ENCODE assay signal across 1 cellular context in genomic region chr3:195203631-195204030, GRCh38.
TF ChIP-seq lines count a peak whose summit lies in the region.

No MANE protein-coding gene starts in this region.

TF ChIP-seq in K562, 482 proteins besides CTCF, POLR2A, EP300 and RAD21 (continued from another document and continues in another):
- TF ChIP-seq, protein P1, sequence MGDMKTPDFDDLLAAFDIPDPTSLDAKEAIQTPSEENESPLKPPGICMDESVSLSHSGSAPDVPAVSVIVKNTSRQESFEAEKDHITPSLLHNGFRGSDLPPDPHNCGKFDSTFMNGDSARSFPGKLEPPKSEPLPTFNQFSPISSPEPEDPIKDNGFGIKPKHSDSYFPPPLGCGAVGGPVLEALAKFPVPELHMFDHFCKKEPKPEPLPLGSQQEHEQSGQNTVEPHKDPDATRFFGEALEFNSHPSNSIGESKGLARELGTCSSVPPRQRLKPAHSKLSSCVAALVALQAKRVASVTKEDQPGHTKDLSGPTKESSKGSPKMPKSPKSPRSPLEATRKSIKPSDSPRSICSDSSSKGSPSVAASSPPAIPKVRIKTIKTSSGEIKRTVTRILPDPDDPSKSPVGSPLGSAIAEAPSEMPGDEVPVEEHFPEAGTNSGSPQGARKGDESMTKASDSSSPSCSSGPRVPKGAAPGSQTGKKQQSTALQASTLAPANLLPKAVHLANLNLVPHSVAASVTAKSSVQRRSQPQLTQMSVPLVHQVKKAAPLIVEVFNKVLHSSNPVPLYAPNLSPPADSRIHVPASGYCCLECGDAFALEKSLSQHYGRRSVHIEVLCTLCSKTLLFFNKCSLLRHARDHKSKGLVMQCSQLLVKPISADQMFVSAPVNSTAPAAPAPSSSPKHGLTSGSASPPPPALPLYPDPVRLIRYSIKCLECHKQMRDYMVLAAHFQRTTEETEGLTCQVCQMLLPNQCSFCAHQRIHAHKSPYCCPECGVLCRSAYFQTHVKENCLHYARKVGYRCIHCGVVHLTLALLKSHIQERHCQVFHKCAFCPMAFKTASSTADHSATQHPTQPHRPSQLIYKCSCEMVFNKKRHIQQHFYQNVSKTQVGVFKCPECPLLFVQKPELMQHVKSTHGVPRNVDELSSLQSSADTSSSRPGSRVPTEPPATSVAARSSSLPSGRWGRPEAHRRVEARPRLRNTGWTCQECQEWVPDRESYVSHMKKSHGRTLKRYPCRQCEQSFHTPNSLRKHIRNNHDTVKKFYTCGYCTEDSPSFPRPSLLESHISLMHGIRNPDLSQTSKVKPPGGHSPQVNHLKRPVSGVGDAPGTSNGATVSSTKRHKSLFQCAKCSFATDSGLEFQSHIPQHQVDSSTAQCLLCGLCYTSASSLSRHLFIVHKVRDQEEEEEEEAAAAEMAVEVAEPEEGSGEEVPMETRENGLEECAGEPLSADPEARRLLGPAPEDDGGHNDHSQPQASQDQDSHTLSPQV (IDR thresholded peaks at IDR 0.05): peak; percentile 71
- TF ChIP-seq CREBBP (IDR thresholded peaks at IDR 0.05; ENCODE audit: low read depth, low read length): no peak
- TF ChIP-seq ZNF133 (CRISPR knock-in tag; IDR thresholded peaks at IDR 0.05): no peak
- peak; percentile 77 for TF ChIP-seq ETV1 (tag; conservative IDR thresholded peaks at IDR 0.05; ENCODE audit: low read depth)
- TF ChIP-seq, protein P2, sequence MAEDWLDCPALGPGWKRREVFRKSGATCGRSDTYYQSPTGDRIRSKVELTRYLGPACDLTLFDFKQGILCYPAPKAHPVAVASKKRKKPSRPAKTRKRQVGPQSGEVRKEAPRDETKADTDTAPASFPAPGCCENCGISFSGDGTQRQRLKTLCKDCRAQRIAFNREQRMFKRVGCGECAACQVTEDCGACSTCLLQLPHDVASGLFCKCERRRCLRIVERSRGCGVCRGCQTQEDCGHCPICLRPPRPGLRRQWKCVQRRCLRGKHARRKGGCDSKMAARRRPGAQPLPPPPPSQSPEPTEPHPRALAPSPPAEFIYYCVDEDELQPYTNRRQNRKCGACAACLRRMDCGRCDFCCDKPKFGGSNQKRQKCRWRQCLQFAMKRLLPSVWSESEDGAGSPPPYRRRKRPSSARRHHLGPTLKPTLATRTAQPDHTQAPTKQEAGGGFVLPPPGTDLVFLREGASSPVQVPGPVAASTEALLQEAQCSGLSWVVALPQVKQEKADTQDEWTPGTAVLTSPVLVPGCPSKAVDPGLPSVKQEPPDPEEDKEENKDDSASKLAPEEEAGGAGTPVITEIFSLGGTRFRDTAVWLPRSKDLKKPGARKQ (CRISPR knock-in tag; IDR thresholded peaks at IDR 0.05): no peak
- TF ChIP-seq MTF1 (CRISPR knock-in tag; IDR thresholded peaks at IDR 0.05; ENCODE audit: borderline replicate concordance): no peak
- no peak for TF ChIP-seq SNAPC5 (CRISPR knock-in tag; IDR thresholded peaks at IDR 0.05)
- TF ChIP-seq E2F3 (CRISPR knock-in tag; IDR thresholded peaks at IDR 0.05): no peak
- TF ChIP-seq ZNF717 (CRISPR knock-in tag; IDR thresholded peaks at IDR 0.05): no peak
- TF ChIP-seq, protein P3, sequence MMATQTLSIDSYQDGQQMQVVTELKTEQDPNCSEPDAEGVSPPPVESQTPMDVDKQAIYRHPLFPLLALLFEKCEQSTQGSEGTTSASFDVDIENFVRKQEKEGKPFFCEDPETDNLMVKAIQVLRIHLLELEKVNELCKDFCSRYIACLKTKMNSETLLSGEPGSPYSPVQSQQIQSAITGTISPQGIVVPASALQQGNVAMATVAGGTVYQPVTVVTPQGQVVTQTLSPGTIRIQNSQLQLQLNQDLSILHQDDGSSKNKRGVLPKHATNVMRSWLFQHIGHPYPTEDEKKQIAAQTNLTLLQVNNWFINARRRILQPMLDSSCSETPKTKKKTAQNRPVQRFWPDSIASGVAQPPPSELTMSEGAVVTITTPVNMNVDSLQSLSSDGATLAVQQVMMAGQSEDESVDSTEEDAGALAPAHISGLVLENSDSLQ (IDR thresholded peaks at IDR 0.05): peak; percentile 73
- TF ChIP-seq EGR1 (conservative IDR thresholded peaks at IDR 0.05): 0 out of 2 replicates have a peak, but pooled peaks have one; percentile 6
- TF ChIP-seq, protein P4, sequence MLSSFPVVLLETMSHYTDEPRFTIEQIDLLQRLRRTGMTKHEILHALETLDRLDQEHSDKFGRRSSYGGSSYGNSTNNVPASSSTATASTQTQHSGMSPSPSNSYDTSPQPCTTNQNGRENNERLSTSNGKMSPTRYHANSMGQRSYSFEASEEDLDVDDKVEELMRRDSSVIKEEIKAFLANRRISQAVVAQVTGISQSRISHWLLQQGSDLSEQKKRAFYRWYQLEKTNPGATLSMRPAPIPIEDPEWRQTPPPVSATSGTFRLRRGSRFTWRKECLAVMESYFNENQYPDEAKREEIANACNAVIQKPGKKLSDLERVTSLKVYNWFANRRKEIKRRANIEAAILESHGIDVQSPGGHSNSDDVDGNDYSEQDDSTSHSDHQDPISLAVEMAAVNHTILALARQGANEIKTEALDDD (IDR thresholded peaks at IDR 0.05): peak; percentile 51; the same call in 1 of the 2 replicates
- TF ChIP-seq HDAC2 (IDR thresholded peaks at IDR 0.05): 0 out of 2 replicates have a peak, but pooled peaks have one; percentile 10
- no peak for TF ChIP-seq NFE2L1 (tag; IDR thresholded peaks at IDR 0.05; ENCODE audit: borderline replicate concordance, low read depth)
- no peak for TF ChIP-seq ZNF780A (CRISPR knock-in tag; IDR thresholded peaks at IDR 0.05)
- no peak for TF ChIP-seq MCM5 (IDR thresholded peaks at IDR 0.05; ENCODE audit: low read depth)
- TF ChIP-seq MEF2A (IDR thresholded peaks at IDR 0.05; ENCODE audit: control insufficient read depth, low read depth, low read length): peak; percentile 28; the same call in 1 of the 2 replicates
- TF ChIP-seq RHOXF2B (CRISPR knock-in tag; conservative IDR thresholded peaks at IDR 0.05): no peak
- no peak for TF ChIP-seq SMC3 (conservative IDR thresholded peaks at IDR 0.05; ENCODE audit: insufficient read depth, low read depth, low read length)
- TF ChIP-seq RCOR1 (IDR thresholded peaks at IDR 0.05; ENCODE audit: borderline replicate concordance in 1 of 2, low read depth in 2 of 2, low read length in 2 of 2): peak in 1 of 2 experiments; percentile 19; a peak in 1 of 4 replicates
- TF ChIP-seq ASH1L (IDR thresholded peaks at IDR 0.05; ENCODE audit: borderline replicate concordance, low read depth, partially characterized antibody): no peak
- TF ChIP-seq CXXC5 (CRISPR knock-in tag; IDR thresholded peaks at IDR 0.05): no peak
- 0 out of 2 replicates have a peak, but pooled peaks have one; percentile 21 for TF ChIP-seq ZNF3 (CRISPR knock-in tag; IDR thresholded peaks at IDR 0.05)
- no peak; the same call in 1 of the 2 replicates for TF ChIP-seq GABPA (tag; conservative IDR thresholded peaks at IDR 0.05; ENCODE audit: low read depth)
- TF ChIP-seq, protein P5, sequence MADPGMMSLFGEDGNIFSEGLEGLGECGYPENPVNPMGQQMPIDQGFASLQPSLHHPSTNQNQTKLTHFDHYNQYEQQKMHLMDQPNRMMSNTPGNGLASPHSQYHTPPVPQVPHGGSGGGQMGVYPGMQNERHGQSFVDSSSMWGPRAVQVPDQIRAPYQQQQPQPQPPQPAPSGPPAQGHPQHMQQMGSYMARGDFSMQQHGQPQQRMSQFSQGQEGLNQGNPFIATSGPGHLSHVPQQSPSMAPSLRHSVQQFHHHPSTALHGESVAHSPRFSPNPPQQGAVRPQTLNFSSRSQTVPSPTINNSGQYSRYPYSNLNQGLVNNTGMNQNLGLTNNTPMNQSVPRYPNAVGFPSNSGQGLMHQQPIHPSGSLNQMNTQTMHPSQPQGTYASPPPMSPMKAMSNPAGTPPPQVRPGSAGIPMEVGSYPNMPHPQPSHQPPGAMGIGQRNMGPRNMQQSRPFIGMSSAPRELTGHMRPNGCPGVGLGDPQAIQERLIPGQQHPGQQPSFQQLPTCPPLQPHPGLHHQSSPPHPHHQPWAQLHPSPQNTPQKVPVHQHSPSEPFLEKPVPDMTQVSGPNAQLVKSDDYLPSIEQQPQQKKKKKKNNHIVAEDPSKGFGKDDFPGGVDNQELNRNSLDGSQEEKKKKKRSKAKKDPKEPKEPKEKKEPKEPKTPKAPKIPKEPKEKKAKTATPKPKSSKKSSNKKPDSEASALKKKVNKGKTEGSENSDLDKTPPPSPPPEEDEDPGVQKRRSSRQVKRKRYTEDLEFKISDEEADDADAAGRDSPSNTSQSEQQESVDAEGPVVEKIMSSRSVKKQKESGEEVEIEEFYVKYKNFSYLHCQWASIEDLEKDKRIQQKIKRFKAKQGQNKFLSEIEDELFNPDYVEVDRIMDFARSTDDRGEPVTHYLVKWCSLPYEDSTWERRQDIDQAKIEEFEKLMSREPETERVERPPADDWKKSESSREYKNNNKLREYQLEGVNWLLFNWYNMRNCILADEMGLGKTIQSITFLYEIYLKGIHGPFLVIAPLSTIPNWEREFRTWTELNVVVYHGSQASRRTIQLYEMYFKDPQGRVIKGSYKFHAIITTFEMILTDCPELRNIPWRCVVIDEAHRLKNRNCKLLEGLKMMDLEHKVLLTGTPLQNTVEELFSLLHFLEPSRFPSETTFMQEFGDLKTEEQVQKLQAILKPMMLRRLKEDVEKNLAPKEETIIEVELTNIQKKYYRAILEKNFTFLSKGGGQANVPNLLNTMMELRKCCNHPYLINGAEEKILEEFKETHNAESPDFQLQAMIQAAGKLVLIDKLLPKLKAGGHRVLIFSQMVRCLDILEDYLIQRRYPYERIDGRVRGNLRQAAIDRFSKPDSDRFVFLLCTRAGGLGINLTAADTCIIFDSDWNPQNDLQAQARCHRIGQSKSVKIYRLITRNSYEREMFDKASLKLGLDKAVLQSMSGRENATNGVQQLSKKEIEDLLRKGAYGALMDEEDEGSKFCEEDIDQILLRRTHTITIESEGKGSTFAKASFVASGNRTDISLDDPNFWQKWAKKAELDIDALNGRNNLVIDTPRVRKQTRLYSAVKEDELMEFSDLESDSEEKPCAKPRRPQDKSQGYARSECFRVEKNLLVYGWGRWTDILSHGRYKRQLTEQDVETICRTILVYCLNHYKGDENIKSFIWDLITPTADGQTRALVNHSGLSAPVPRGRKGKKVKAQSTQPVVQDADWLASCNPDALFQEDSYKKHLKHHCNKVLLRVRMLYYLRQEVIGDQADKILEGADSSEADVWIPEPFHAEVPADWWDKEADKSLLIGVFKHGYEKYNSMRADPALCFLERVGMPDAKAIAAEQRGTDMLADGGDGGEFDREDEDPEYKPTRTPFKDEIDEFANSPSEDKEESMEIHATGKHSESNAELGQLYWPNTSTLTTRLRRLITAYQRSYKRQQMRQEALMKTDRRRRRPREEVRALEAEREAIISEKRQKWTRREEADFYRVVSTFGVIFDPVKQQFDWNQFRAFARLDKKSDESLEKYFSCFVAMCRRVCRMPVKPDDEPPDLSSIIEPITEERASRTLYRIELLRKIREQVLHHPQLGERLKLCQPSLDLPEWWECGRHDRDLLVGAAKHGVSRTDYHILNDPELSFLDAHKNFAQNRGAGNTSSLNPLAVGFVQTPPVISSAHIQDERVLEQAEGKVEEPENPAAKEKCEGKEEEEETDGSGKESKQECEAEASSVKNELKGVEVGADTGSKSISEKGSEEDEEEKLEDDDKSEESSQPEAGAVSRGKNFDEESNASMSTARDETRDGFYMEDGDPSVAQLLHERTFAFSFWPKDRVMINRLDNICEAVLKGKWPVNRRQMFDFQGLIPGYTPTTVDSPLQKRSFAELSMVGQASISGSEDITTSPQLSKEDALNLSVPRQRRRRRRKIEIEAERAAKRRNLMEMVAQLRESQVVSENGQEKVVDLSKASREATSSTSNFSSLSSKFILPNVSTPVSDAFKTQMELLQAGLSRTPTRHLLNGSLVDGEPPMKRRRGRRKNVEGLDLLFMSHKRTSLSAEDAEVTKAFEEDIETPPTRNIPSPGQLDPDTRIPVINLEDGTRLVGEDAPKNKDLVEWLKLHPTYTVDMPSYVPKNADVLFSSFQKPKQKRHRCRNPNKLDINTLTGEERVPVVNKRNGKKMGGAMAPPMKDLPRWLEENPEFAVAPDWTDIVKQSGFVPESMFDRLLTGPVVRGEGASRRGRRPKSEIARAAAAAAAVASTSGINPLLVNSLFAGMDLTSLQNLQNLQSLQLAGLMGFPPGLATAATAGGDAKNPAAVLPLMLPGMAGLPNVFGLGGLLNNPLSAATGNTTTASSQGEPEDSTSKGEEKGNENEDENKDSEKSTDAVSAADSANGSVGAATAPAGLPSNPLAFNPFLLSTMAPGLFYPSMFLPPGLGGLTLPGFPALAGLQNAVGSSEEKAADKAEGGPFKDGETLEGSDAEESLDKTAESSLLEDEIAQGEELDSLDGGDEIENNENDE (IDR thresholded peaks at IDR 0.05; ENCODE audit: low read depth, low read length): no peak
- TF ChIP-seq MIER1 (IDR thresholded peaks at IDR 0.05; ENCODE audit: low read depth): no peak
- peak; percentile 33; the same call in 1 of the 2 replicates for TF ChIP-seq ATF7 (IDR thresholded peaks at IDR 0.05)
- TF ChIP-seq BRD4 (IDR thresholded peaks at IDR 0.05): no peak
- no peak for TF ChIP-seq CHCHD3 (CRISPR knock-in tag; IDR thresholded peaks at IDR 0.05)
- 0 out of 2 replicates have a peak, but pooled peaks have one; percentile 24 for TF ChIP-seq CREM (IDR thresholded peaks at IDR 0.05; ENCODE audit: low read depth)
- TF ChIP-seq, protein P6, sequence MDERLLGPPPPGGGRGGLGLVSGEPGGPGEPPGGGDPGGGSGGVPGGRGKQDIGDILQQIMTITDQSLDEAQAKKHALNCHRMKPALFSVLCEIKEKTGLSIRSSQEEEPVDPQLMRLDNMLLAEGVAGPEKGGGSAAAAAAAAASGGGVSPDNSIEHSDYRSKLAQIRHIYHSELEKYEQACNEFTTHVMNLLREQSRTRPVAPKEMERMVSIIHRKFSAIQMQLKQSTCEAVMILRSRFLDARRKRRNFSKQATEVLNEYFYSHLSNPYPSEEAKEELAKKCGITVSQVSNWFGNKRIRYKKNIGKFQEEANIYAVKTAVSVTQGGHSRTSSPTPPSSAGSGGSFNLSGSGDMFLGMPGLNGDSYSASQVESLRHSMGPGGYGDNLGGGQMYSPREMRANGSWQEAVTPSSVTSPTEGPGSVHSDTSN (CRISPR knock-in tag; IDR thresholded peaks at IDR 0.05; ENCODE audit: low read depth): no peak
- TF ChIP-seq, protein P6 (tag; conservative IDR thresholded peaks at IDR 0.05; ENCODE audit: low read depth): peak; percentile 26; the same call in 1 of the 2 replicates
- TF ChIP-seq VEZF1 (CRISPR knock-in tag; IDR thresholded peaks at IDR 0.05): peak; percentile 48; the same call in 1 of the 2 replicates
